In genomic region chr2:125427721-125428315, GRCh38 we compare ENCODE assay signal across 25 cellular contexts.
"Had no signal": no experiment of that assay in that cellular context is flagged by ENCODE, and none has a peak within 500 bp of the region (broad histone marks: within the 10 kb centered on the region; RNA-seq: fewer than 3 reads in every experiment).

No MANE protein-coding gene starts in this region.

- H3K9me3 Mint-ChIP-seq: activated CD4-positive, alpha-beta T cell treated with anti-CD3 and anti-CD28 coated beads, Interleukin-2, amount 10 ng/mL, durations not matched to agents 24 days and 14 days; activated naive CD8-positive, alpha-beta T cell treated with anti-CD3 and anti-CD28 coated beads, Interleukin-2, amount 10 ng/mL, durations not matched to agents 7 days and 5 days had no signal

- H3K4me1 ChIP-seq: adrenal gland, Peyer's patch had no signal

- H3K27me3 Mint-ChIP-seq: activated CD4-positive, alpha-beta T cell treated with anti-CD3 and anti-CD28 coated beads, Interleukin-2, amount 10 ng/mL, durations not matched to agents 24 days and 14 days; activated CD8-positive, alpha-beta memory T cell treated with anti-CD3 and anti-CD28 coated beads, Interleukin-2, amount 10 ng/mL, durations not matched to agents 7 days and 5 days; activated naive CD4-positive, alpha-beta T cell treated with anti-CD3 and anti-CD28 coated beads, Interleukin-2, amount 10 ng/mL, durations not matched to agents 7 days and 5 days; activated naive CD8-positive, alpha-beta T cell treated with anti-CD3 and anti-CD28 coated beads, Interleukin-2, amount 10 ng/mL, durations not matched to agents 7 days and 5 days; activated T-cell treated with anti-CD3 and anti-CD28 coated beads, Interleukin-2, amount 50 U/mL, for 24 hours; central memory CD8-positive, alpha-beta T cell; T-helper 17 cell had no signal

- H3K4me3 ChIP-seq: adrenal gland, Peyer's patch had no signal

- H3K4me3 Mint-ChIP-seq: activated CD4-positive, alpha-beta T cell treated with anti-CD3 and anti-CD28 coated beads, Interleukin-2, amount 10 ng/mL, durations not matched to agents 24 days and 14 days; activated CD8-positive, alpha-beta memory T cell treated with anti-CD3 and anti-CD28 coated beads, Interleukin-2, amount 10 ng/mL, durations not matched to agents 7 days and 5 days; activated naive CD4-positive, alpha-beta T cell treated with anti-CD3 and anti-CD28 coated beads, Interleukin-2, amount 10 ng/mL, durations not matched to agents 7 days and 5 days; activated naive CD8-positive, alpha-beta T cell treated with anti-CD3 and anti-CD28 coated beads, Interleukin-2, amount 10 ng/mL, durations not matched to agents 7 days and 5 days; activated T-cell treated with anti-CD3 and anti-CD28 coated beads, Interleukin-2, amount 50 U/mL, for 24 hours; activated T-helper 1 cell treated with anti-CD3 and anti-CD28 coated beads, Interleukin-12 subunit alpha, Interleukin-12 subunit beta, Interleukin-2, Interleukin-4 antibody, amounts not matched to agents 30 ng/mL and 10 ng/mL and 1 ng/mL, durations not matched to agents 14 hours and 24 hours and 36 hours; brain; central memory CD8-positive, alpha-beta T cell; T-helper 17 cell; WTC11 had no signal

- H3K27ac Mint-ChIP-seq: activated CD4-positive, alpha-beta T cell treated with anti-CD3 and anti-CD28 coated beads, Interleukin-2, amount 10 ng/mL, durations not matched to agents 24 days and 14 days; activated CD8-positive, alpha-beta memory T cell treated with anti-CD3 and anti-CD28 coated beads, Interleukin-2, amount 10 ng/mL, durations not matched to agents 7 days and 5 days; activated naive CD4-positive, alpha-beta T cell treated with anti-CD3 and anti-CD28 coated beads, Interleukin-2, amount 10 ng/mL, durations not matched to agents 7 days and 5 days; activated naive CD8-positive, alpha-beta T cell treated with anti-CD3 and anti-CD28 coated beads, Interleukin-2, amount 10 ng/mL, durations not matched to agents 7 days and 5 days; activated T-cell treated with anti-CD3 and anti-CD28 coated beads, Interleukin-2, amount 50 U/mL, for 24 hours; activated T-helper 1 cell treated with anti-CD3 and anti-CD28 coated beads, Interleukin-12 subunit alpha, Interleukin-12 subunit beta, Interleukin-2, Interleukin-4 antibody, amounts not matched to agents 30 ng/mL and 10 ng/mL and 1 ng/mL, durations not matched to agents 14 hours and 24 hours and 36 hours; brain; T-helper 17 cell; WTC11 had no signal

- H3K27me3 ChIP-seq: adrenal gland, Peyer's patch had no signal

- H3K9me3 ChIP-seq: adrenal gland, Peyer's patch had no signal

- DNase-seq: activated CD4-positive, alpha-beta T cell treated with anti-CD3 and anti-CD28 coated beads, Interleukin-2, amount 10 ng/mL, durations not matched to agents 24 days and 14 days; activated CD4-positive, alpha-beta T cell treated with anti-CD3 and anti-CD28 coated beads, Interleukin-2, amount 50 U/mL, for 48 hours; activated CD4-positive, CD25-positive, alpha-beta regulatory T cell treated with anti-CD3 and anti-CD28 coated beads, Interleukin-2, amount 50 U/mL, for 72 hours; activated CD8-positive, alpha-beta memory T cell treated with anti-CD3 and anti-CD28 coated beads, Interleukin-2, amount 10 ng/mL, durations not matched to agents 7 days and 5 days; activated effector memory CD4-positive, alpha-beta T cell treated with Interleukin-2 at 50 U/mL for 16 hours; activated naive CD4-positive, alpha-beta T cell treated with anti-CD3 and anti-CD28 coated beads, Interleukin-2, amount 10 ng/mL, durations not matched to agents 7 days and 5 days; activated naive CD8-positive, alpha-beta T cell treated with anti-CD3 and anti-CD28 coated beads, Interleukin-2, amount 10 ng/mL, durations not matched to agents 7 days and 5 days; activated T-cell treated with anti-CD3 and anti-CD28 coated beads, Interleukin-2, amount 50 U/mL, for 24 hours; adrenal gland; aorta; KG1; MV-4-11; NCI-H1105 treated with DMSO at 0.1 percent for 48 hours; NCI-H1436 treated with DMSO at 0.1 percent for 48 hours; NCI-H187; NCI-H2081; NCI-H524; Peyer's patch; SHP77; T-helper 17 cell; T-helper 9 cell had no signal

- H3K27ac ChIP-seq: adrenal gland, Peyer's patch had no signal

- H3K36me3 ChIP-seq: adrenal gland, Peyer's patch had no signal

- H3K36me3 Mint-ChIP-seq: activated CD8-positive, alpha-beta memory T cell treated with anti-CD3 and anti-CD28 coated beads, Interleukin-2, amount 10 ng/mL, durations not matched to agents 7 days and 5 days; activated naive CD4-positive, alpha-beta T cell treated with anti-CD3 and anti-CD28 coated beads, Interleukin-2, amount 10 ng/mL, durations not matched to agents 7 days and 5 days; activated naive CD8-positive, alpha-beta T cell treated with anti-CD3 and anti-CD28 coated beads, Interleukin-2, amount 10 ng/mL, durations not matched to agents 7 days and 5 days; brain had no signal

- H3K4me1 Mint-ChIP-seq: activated CD4-positive, alpha-beta T cell treated with anti-CD3 and anti-CD28 coated beads, Interleukin-2, amount 10 ng/mL, durations not matched to agents 24 days and 14 days; activated CD8-positive, alpha-beta memory T cell treated with anti-CD3 and anti-CD28 coated beads, Interleukin-2, amount 10 ng/mL, durations not matched to agents 7 days and 5 days; activated naive CD4-positive, alpha-beta T cell treated with anti-CD3 and anti-CD28 coated beads, Interleukin-2, amount 10 ng/mL, durations not matched to agents 7 days and 5 days; activated naive CD8-positive, alpha-beta T cell treated with anti-CD3 and anti-CD28 coated beads, Interleukin-2, amount 10 ng/mL, durations not matched to agents 7 days and 5 days; central memory CD8-positive, alpha-beta T cell; T-helper 17 cell; WTC11 had no signal
